ENCODE assay signal across 1 cellular context in the genomic region with DNA sequence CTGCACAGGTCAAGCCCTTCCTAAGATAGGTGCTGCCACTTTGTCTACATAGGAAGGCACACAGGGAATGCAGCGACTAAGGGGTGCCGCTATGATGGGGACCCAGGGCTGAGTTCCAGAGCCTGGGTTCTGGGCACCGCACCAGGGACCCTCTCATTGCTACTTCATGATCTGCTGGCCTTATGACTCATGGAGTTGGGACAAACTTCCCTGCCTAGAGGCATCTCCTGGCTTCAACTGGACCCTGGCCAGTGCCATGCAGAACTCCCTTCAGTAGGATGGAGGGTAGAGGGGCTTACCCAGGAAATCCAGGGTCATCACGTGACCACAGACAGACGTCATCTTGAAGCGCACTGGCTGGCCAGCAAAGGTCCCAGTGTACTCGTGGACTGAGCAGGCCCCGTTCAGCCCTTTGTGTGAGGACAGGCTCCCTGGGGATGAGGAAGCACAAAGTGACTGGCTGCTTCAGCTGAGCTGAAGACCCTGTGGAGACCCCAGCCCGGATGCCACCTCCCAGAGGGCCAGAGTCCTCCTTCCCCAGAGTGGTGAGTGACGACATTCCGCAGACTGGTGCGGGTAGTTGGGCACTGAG.
TF ChIP-seq lines count a peak whose summit lies in the region.

No MANE protein-coding gene starts in this region.

TF ChIP-seq in K562, 482 proteins besides CTCF, POLR2A, EP300 and RAD21 (continued from another document):
- TF ChIP-seq, protein P1, sequence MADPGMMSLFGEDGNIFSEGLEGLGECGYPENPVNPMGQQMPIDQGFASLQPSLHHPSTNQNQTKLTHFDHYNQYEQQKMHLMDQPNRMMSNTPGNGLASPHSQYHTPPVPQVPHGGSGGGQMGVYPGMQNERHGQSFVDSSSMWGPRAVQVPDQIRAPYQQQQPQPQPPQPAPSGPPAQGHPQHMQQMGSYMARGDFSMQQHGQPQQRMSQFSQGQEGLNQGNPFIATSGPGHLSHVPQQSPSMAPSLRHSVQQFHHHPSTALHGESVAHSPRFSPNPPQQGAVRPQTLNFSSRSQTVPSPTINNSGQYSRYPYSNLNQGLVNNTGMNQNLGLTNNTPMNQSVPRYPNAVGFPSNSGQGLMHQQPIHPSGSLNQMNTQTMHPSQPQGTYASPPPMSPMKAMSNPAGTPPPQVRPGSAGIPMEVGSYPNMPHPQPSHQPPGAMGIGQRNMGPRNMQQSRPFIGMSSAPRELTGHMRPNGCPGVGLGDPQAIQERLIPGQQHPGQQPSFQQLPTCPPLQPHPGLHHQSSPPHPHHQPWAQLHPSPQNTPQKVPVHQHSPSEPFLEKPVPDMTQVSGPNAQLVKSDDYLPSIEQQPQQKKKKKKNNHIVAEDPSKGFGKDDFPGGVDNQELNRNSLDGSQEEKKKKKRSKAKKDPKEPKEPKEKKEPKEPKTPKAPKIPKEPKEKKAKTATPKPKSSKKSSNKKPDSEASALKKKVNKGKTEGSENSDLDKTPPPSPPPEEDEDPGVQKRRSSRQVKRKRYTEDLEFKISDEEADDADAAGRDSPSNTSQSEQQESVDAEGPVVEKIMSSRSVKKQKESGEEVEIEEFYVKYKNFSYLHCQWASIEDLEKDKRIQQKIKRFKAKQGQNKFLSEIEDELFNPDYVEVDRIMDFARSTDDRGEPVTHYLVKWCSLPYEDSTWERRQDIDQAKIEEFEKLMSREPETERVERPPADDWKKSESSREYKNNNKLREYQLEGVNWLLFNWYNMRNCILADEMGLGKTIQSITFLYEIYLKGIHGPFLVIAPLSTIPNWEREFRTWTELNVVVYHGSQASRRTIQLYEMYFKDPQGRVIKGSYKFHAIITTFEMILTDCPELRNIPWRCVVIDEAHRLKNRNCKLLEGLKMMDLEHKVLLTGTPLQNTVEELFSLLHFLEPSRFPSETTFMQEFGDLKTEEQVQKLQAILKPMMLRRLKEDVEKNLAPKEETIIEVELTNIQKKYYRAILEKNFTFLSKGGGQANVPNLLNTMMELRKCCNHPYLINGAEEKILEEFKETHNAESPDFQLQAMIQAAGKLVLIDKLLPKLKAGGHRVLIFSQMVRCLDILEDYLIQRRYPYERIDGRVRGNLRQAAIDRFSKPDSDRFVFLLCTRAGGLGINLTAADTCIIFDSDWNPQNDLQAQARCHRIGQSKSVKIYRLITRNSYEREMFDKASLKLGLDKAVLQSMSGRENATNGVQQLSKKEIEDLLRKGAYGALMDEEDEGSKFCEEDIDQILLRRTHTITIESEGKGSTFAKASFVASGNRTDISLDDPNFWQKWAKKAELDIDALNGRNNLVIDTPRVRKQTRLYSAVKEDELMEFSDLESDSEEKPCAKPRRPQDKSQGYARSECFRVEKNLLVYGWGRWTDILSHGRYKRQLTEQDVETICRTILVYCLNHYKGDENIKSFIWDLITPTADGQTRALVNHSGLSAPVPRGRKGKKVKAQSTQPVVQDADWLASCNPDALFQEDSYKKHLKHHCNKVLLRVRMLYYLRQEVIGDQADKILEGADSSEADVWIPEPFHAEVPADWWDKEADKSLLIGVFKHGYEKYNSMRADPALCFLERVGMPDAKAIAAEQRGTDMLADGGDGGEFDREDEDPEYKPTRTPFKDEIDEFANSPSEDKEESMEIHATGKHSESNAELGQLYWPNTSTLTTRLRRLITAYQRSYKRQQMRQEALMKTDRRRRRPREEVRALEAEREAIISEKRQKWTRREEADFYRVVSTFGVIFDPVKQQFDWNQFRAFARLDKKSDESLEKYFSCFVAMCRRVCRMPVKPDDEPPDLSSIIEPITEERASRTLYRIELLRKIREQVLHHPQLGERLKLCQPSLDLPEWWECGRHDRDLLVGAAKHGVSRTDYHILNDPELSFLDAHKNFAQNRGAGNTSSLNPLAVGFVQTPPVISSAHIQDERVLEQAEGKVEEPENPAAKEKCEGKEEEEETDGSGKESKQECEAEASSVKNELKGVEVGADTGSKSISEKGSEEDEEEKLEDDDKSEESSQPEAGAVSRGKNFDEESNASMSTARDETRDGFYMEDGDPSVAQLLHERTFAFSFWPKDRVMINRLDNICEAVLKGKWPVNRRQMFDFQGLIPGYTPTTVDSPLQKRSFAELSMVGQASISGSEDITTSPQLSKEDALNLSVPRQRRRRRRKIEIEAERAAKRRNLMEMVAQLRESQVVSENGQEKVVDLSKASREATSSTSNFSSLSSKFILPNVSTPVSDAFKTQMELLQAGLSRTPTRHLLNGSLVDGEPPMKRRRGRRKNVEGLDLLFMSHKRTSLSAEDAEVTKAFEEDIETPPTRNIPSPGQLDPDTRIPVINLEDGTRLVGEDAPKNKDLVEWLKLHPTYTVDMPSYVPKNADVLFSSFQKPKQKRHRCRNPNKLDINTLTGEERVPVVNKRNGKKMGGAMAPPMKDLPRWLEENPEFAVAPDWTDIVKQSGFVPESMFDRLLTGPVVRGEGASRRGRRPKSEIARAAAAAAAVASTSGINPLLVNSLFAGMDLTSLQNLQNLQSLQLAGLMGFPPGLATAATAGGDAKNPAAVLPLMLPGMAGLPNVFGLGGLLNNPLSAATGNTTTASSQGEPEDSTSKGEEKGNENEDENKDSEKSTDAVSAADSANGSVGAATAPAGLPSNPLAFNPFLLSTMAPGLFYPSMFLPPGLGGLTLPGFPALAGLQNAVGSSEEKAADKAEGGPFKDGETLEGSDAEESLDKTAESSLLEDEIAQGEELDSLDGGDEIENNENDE (IDR thresholded peaks at IDR 0.05; ENCODE audit: low read depth, low read length): peak; percentile 53
- 0 out of 2 replicates have a peak, but pooled peaks have one; percentile 15 for TF ChIP-seq ZNF436 (CRISPR knock-in tag; IDR thresholded peaks at IDR 0.05)
- TF ChIP-seq, protein P2, sequence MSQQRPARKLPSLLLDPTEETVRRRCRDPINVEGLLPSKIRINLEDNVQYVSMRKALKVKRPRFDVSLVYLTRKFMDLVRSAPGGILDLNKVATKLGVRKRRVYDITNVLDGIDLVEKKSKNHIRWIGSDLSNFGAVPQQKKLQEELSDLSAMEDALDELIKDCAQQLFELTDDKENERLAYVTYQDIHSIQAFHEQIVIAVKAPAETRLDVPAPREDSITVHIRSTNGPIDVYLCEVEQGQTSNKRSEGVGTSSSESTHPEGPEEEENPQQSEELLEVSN (IDR thresholded peaks at IDR 0.05; ENCODE audit: borderline replicate concordance in 1 of 2, extremely low read depth in 1 of 2, insufficient read depth in 1 of 2, insufficient read length in 1 of 2, low read depth in 1 of 2, low read length in 1 of 2, poor library complexity in 1 of 2, severe bottlenecking in 1 of 2): no peak
- TF ChIP-seq ZKSCAN8 (CRISPR knock-in tag; IDR thresholded peaks at IDR 0.05): no peak
- TF ChIP-seq, protein P3, sequence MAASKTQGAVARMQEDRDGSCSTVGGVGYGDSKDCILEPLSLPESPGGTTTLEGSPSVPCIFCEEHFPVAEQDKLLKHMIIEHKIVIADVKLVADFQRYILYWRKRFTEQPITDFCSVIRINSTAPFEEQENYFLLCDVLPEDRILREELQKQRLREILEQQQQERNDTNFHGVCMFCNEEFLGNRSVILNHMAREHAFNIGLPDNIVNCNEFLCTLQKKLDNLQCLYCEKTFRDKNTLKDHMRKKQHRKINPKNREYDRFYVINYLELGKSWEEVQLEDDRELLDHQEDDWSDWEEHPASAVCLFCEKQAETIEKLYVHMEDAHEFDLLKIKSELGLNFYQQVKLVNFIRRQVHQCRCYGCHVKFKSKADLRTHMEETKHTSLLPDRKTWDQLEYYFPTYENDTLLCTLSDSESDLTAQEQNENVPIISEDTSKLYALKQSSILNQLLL (CRISPR knock-in tag; IDR thresholded peaks at IDR 0.05; ENCODE audit: borderline replicate concordance): peak; percentile 34; the same call in 1 of the 2 replicates
- no peak for TF ChIP-seq CCAR2 (IDR thresholded peaks at IDR 0.05; ENCODE audit: low read depth, low read length)
- TF ChIP-seq PPARD (CRISPR knock-in tag; IDR thresholded peaks at IDR 0.05): 0 out of 2 replicates have a peak, but pooled peaks have one; percentile 39
- TF ChIP-seq ZKSCAN3 (CRISPR knock-in tag; IDR thresholded peaks at IDR 0.05): 0 out of 2 replicates have a peak, but pooled peaks have one; percentile 20
- TF ChIP-seq KDM5B (IDR thresholded peaks at IDR 0.05; ENCODE audit: insufficient replicate concordance, low read depth, low read length): peak; percentile 55
- TF ChIP-seq ZNF408 (CRISPR knock-in tag; IDR thresholded peaks at IDR 0.05; ENCODE audit: low read depth): peak; percentile 39; the same call in 1 of the 2 replicates
- peak; percentile 65 for TF ChIP-seq WHSC1 (IDR thresholded peaks at IDR 0.05; ENCODE audit: low read length)
